17 cellular contexts compared by ENCODE assay signal in the genomic region with DNA sequence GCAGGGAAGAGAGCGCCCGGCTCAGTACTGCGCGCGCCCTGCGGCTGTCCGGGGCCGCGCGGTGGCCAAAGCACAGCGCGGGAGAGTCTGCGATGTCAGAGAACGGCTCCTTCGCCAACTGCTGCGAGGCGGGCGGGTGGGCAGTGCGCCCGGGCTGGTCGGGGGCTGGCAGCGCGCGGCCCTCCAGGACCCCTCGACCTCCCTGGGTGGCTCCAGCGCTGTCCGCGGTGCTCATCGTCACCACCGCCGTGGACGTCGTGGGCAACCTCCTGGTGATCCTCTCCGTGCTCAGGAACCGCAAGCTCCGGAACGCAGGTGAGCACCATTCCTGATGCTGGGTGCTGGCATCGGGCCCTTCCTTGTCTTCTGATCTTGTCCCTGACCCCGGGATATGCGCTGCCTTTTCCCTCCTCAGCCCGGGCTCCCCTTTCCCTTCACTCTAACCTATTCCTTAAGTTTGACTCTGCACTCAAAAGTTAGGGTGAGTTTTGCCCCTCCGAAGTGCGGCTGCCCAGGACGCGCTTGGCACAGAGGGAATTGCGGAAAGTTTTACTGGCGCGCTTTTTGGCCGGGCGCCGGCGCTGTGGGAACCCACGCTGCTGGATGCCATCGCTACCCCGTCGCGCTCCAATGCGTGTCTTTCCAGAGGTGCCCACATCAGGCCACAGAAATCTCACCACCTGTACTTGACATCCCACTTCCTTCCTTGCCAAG. TPM values are rescaled to one million over a fixed set of nuclear protein-coding genes. Genes with fewer than 3 reads are reported as not detected.
A peak's percentile ranks its signal among the peaks of the same experiment; 100 is the strongest.
DNase-seq lines count a peak whose midpoint lies in the region; ATAC-seq and TF ChIP-seq lines count a peak whose summit lies in the region.
"Had no signal": no experiment of that assay in that cellular context is flagged by ENCODE, and none has a peak within 500 bp of the region (broad histone marks: within the 10 kb centered on the region; RNA-seq: fewer than 3 reads in every experiment).

A gene (plus strand): TSS at position 18 of the 714 bp plus-strand sequence. CDS start 75 bp downstream, at position 93.

- POLR2A ChIA-PET in HEK293T (lab: Yijun Ruan, JAX): no interaction called here

- WGBS in stomach, 5 donors: 6 to 11% (median 7%) methylated on average over 48 to 58 of the region's 58 CpGs

- CTCF ChIA-PET in HEK293T (lab: Yijun Ruan, JAX): no interaction called here

- no peak for TF ChIP-seq CTCF in dorsolateral prefrontal cortex (IDR thresholded peaks at IDR 0.05 in 54 of 56, conservative IDR thresholded peaks at IDR 0.05 in 2 of 56; ENCODE audit: low read depth in 1 of 56, partially characterized antibody in 56 of 56)
- no peak for TF ChIP-seq CTCF in stomach (IDR thresholded peaks at IDR 0.05)

- H3K4me3 ChIP-seq in dorsolateral prefrontal cortex (peak within 1 kb of the TSS in 56 of 59 donors; percentile 4 to 62 (median 41)), stomach (peak within 1 kb of the TSS; percentile 25 to 37 (median 31))
- H3K4me3 ChIP-seq: A549, body of pancreas, left ventricle myocardium inferior, thoracic aorta had no signal

- no peaks in the 10 kb centered on the region for H3K9me3 ChIP-seq in stomach
- H3K9me3 ChIP-seq: A549, body of pancreas, left ventricle myocardium inferior, neutrophil, thoracic aorta had no signal

- ATAC-seq in left lobe of liver: peak; percentile 59
- no peak for ATAC-seq in GM19035 (IDR thresholded peaks at IDR 0.05; ENCODE audit: unreplicated experiment)
- ATAC-seq: A549; activated T-helper 17 cell treated with anti-CD3 and anti-CD28 coated beads, Interleukin-2, amount 50 U/mL, for 72 hours; body of pancreas had no signal

- TF ChIP-seq POLR2A in stomach (IDR thresholded peaks at IDR 0.05): no peak

- DNase-seq in NCI-H748 (lab: John Stamatoyannopoulos, UW; ENCODE audit: unreplicated experiment) (peak; percentile 43), NCI-H748 treated with DMSO at 0.1 percent for 48 hours (lab: John Stamatoyannopoulos, UW) (no peak), dorsolateral prefrontal cortex (no peak), left lobe of liver (ENCODE audit: low spot score) (no peak), stomach (no peak), HEK293T (ENCODE audit: extremely low spot score) (no peak), kidney tubule cell (ENCODE audit: low spot score) (no peak)
- DNase-seq: HFFc6, left ventricle myocardium inferior, NCI-H510A treated with DMSO at 0.1 percent for 48 hours had no signal

- no peaks in the 10 kb centered on the region for H3K36me3 ChIP-seq in stomach
- H3K36me3 ChIP-seq: left ventricle myocardium inferior, neutrophil, thoracic aorta had no signal

- peaks cover 5 to 14% (median 8%) of the 10 kb centered on the region in 4 donors for H3K4me1 ChIP-seq in stomach
- H3K4me1 ChIP-seq: A549, left ventricle myocardium inferior had no signal

- intact Hi-C loops in dorsolateral prefrontal cortex (cut with DNase I): no loop called here
- intact Hi-C loops in stomach (cut with DNase I; ENCODE audit: low total_unique reads): no loop called here

- H3K27me3 ChIP-seq in dorsolateral prefrontal cortex: peaks cover 0 to 45% (median 18%) of the 10 kb centered on the region in 45 donors
- H3K27me3 ChIP-seq in stomach: peaks cover 0 to 21% (median 13%) of the 10 kb centered on the region in 3 donors

- no peak for TF ChIP-seq EP300 in stomach (IDR thresholded peaks at IDR 0.05)

- H3K27ac ChIP-seq in dorsolateral prefrontal cortex (no peak within 1 kb of the TSS), stomach (no peak within 1 kb of the TSS)
- H3K27ac ChIP-seq: A549, body of pancreas, left ventricle myocardium inferior, neutrophil, thoracic aorta had no signal

TF ChIP-seq in HEK293T, 16 proteins besides CTCF, POLR2A, EP300 and RAD21:
- TF ChIP-seq CTBP1 (IDR thresholded peaks at IDR 0.05; ENCODE audit: borderline replicate concordance) (no peak), FOXK2 (IDR thresholded peaks at IDR 0.05) (no peak), ARNT (IDR thresholded peaks at IDR 0.05) (no peak), LEF1 (IDR thresholded peaks at IDR 0.05; ENCODE audit: borderline replicate concordance) (no peak), FOXM1 (IDR thresholded peaks at IDR 0.05; ENCODE audit: borderline replicate concordance) (no peak), ELF4 (IDR thresholded peaks at IDR 0.05) (no peak), SUZ12 (IDR thresholded peaks at IDR 0.05) (no peak), SP1 (IDR thresholded peaks at IDR 0.05) (no peak), HDGF (IDR thresholded peaks at IDR 0.05; ENCODE audit: borderline replicate concordance) (no peak), ZNF384 (IDR thresholded peaks at IDR 0.05) (no peak), NFRKB (IDR thresholded peaks at IDR 0.05) (no peak), TARDBP (IDR thresholded peaks at IDR 0.05) (no peak), BHLHE40 (IDR thresholded peaks at IDR 0.05; ENCODE audit: borderline replicate concordance) (no peak), FOXA1 (IDR thresholded peaks at IDR 0.05) (no peak), L3MBTL2 (conservative IDR thresholded peaks at IDR 0.05) (no peak)
- TF ChIP-seq, protein P1, sequence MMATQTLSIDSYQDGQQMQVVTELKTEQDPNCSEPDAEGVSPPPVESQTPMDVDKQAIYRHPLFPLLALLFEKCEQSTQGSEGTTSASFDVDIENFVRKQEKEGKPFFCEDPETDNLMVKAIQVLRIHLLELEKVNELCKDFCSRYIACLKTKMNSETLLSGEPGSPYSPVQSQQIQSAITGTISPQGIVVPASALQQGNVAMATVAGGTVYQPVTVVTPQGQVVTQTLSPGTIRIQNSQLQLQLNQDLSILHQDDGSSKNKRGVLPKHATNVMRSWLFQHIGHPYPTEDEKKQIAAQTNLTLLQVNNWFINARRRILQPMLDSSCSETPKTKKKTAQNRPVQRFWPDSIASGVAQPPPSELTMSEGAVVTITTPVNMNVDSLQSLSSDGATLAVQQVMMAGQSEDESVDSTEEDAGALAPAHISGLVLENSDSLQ (IDR thresholded peaks at IDR 0.05): no peak

RNA-seq across cellular contexts. Expression of the gene that starts here (rescaled TPM):
- total RNA-seq in dorsolateral prefrontal cortex (1 to 10 TPM in 3 of 120 experiments, under 1 TPM in 1, not detected in 116; 0.41 to 2.2 (median 1.6) TPM), left lobe of liver (not detected), stomach (1 to 10 TPM in 1 of 5 donors, not detected in 4; 1.0 TPM)
- polyA plus RNA-seq in stomach: not detected
- total RNA-seq: activated T-helper 17 cell treated with anti-CD3 and anti-CD28 coated beads, Interleukin-2, amount 50 U/mL, for 72 hours; body of pancreas; HFFc6; left ventricle myocardium inferior; T-helper 2 cell treated with Interferon-gamma antibody and Interleukin-4, amounts not matched to agents 100 ng/mL and 5 ng/mL, for 36 hours; thoracic aorta had no signal
- polyA plus RNA-seq: A549 had no signal

Comparison
In these comparisons a context has a peak if more than half of its experiments do, and no peak if none do; other contexts are left out.
1. Peak in ATAC-seq in left lobe of liver; RNA of the gene not detected or under 1 TPM.